ENCODE assay signal across 8 cellular contexts in genomic region chr12:68331500-68331868, GRCh38. TPM values are rescaled to one million over a fixed set of nuclear protein-coding genes. Genes with fewer than 3 reads are reported as not detected.
DNase-seq lines count a peak whose midpoint lies in the region; ATAC-seq, FAIRE-seq and TF ChIP-seq lines count a peak whose summit lies in the region.

No MANE protein-coding gene starts in this region.

- peak overlapping the region; percentile 89 for H3K4me3 Mint-ChIP-seq in activated T-cell treated with anti-CD3 and anti-CD28 coated beads, Interleukin-2, amount 50 U/mL, for 4 hours
- peak overlapping the region; percentile 82 for H3K4me3 Mint-ChIP-seq in activated T-helper 17 cell treated with anti-CD3 and anti-CD28 coated beads, Interleukin-2, amount 50 U/mL, for 72 hours

- peak overlapping the region; percentile 78 for H3K27ac Mint-ChIP-seq in activated T-helper 17 cell treated with anti-CD3 and anti-CD28 coated beads, Interleukin-2, amount 50 U/mL, for 72 hours

- peak overlapping the region; percentile 88 for H3K27ac ChIP-seq in thymus (ENCODE audit: low read depth)

- no peak for FAIRE-seq in H54 (lab: Jason Lieb, UNC)

- TF ChIP-seq POLR2A in H54 (IDR thresholded peaks at IDR 0.05; ENCODE audit: low read depth, low read length): no peak

- H3K4me1 Mint-ChIP-seq in activated T-cell treated with anti-CD3 and anti-CD28 coated beads, Interleukin-2, amount 50 U/mL, for 4 hours (ENCODE audit: low read depth): peaks cover 36% of the 10 kb centered on the region
- H3K4me1 Mint-ChIP-seq in activated T-helper 17 cell treated with anti-CD3 and anti-CD28 coated beads, Interleukin-2, amount 50 U/mL, for 72 hours: peaks cover 22% of the 10 kb centered on the region

- DNase-seq in activated T-cell treated with anti-CD3 and anti-CD28 coated beads, Interleukin-2, amount 50 U/mL, for 4 hours: no peak
- DNase-seq in activated T-cell treated with anti-CD3 and anti-CD28 coated beads for 4 hours: no peak
- peak; percentile 18 for DNase-seq in left kidney (ENCODE audit: low read depth, low spot score)
- no peak for DNase-seq in H54 (ENCODE audit: insufficient read length, low spot score)
- no peak for DNase-seq in activated CD8-positive, alpha-beta memory T cell treated with anti-CD3 and anti-CD28 coated beads for 24 hours
- no peak for DNase-seq in mucosa of gallbladder (ENCODE audit: low spot score)

- H3K27me3 Mint-ChIP-seq in activated T-cell treated with anti-CD3 and anti-CD28 coated beads, Interleukin-2, amount 50 U/mL, for 4 hours (ENCODE audit: low read depth): no peaks in the 10 kb centered on the region
- no peaks in the 10 kb centered on the region for H3K27me3 Mint-ChIP-seq in activated T-helper 17 cell treated with anti-CD3 and anti-CD28 coated beads, Interleukin-2, amount 50 U/mL, for 72 hours

- peaks cover 2% of the 10 kb centered on the region for H3K36me3 Mint-ChIP-seq in activated T-cell treated with anti-CD3 and anti-CD28 coated beads, Interleukin-2, amount 50 U/mL, for 4 hours (ENCODE audit: insufficient read depth)
- peaks cover 12% of the 10 kb centered on the region for H3K36me3 Mint-ChIP-seq in activated T-helper 17 cell treated with anti-CD3 and anti-CD28 coated beads, Interleukin-2, amount 50 U/mL, for 72 hours (ENCODE audit: low read depth)

- H3K27me3 ChIP-seq in thymus (ENCODE audit: control insufficient read depth, insufficient read depth): no peaks in the 10 kb centered on the region

- peak in 1 of 2 donors; percentile 18 for ATAC-seq in activated T-cell treated with anti-CD3 and anti-CD28 coated beads, Interleukin-2, amount 50 U/mL, for 4 hours
- no peak for ATAC-seq in activated T-helper 17 cell treated with anti-CD3 and anti-CD28 coated beads, Interleukin-2, amount 50 U/mL, for 72 hours (replicated peaks)

- peak overlapping the region; percentile 90 for H3K4me3 ChIP-seq in thymus (ENCODE audit: low read length)

- WGBS in thymus: 41% methylated on average over 9 of the region's 9 CpGs

- no peaks in the 10 kb centered on the region for H3K9me3 Mint-ChIP-seq in activated T-cell treated with anti-CD3 and anti-CD28 coated beads, Interleukin-2, amount 50 U/mL, for 4 hours
- no peaks in the 10 kb centered on the region for H3K9me3 Mint-ChIP-seq in activated T-helper 17 cell treated with anti-CD3 and anti-CD28 coated beads, Interleukin-2, amount 50 U/mL, for 72 hours

- peaks cover 7% of the 10 kb centered on the region for H3K36me3 ChIP-seq in thymus (ENCODE audit: control insufficient read depth, insufficient read depth)

- H3K9me3 ChIP-seq in thymus (ENCODE audit: control insufficient read depth): no peaks in the 10 kb centered on the region

- H3K4me1 ChIP-seq in thymus (ENCODE audit: control insufficient read depth, insufficient read depth, low read length): peaks cover 10% of the 10 kb centered on the region

RNA-seq across cellular contexts. Expression of gene MDM1, which starts 0.7 kb away (rescaled TPM):
- 10 to 100 TPM; 10.6 to 11.1 (median 11.1) TPM for total RNA-seq in activated T-cell treated with anti-CD3 and anti-CD28 coated beads, Interleukin-2, amount 50 U/mL, for 4 hours
- total RNA-seq in activated T-helper 17 cell treated with anti-CD3 and anti-CD28 coated beads, Interleukin-2, amount 50 U/mL, for 72 hours: 10 to 100 TPM; 14.2 to 31.5 TPM
- 27.6 TPM for polyA plus RNA-seq in thymus
- 15.0 TPM for total RNA-seq in mucosa of gallbladder
